Comparison of ENCODE assay signal across 25 cellular contexts in genomic region chr19:30082611-30083010, GRCh38.
"Had no signal": no experiment of that assay in that cellular context is flagged by ENCODE, and none has a peak within 500 bp of the region (broad histone marks: within the 10 kb centered on the region; RNA-seq: fewer than 3 reads in every experiment).

No MANE protein-coding gene starts in this region.

- H3K4me2 ChIP-seq: smooth muscle cell had no signal

- ATAC-seq: esophagus mucosa, gastrocnemius medialis, left lung, lower lobe of right lung, natural killer cell, right lobe of liver had no signal

- DNase-seq: central memory CD4-positive, alpha-beta T cell; colonic mucosa; effector CD8-positive, alpha-beta T cell; endodermal cell; foreskin fibroblast; gastrocnemius medialis; head of caudate nucleus; lower lobe of right lung; natural killer cell; nucleus accumbens; ovary; stimulated activated CD4-positive, alpha-beta T cell treated with anti-CD3 and anti-CD28 coated beads, Interleukin-2, amount 100 ng/mL, for 24 hours; stimulated activated CD4-positive, alpha-beta T cell treated with anti-CD3 and anti-CD28 coated beads, Interleukin-4, amount 100 ng/mL, for 24 hours; stimulated activated naive CD4-positive, alpha-beta T cell treated with Interleukin-2 at 50 U/mL for 16 hours; stomach; thyroid gland; trophoblast cell had no signal

- H3K4me1 Mint-ChIP-seq: endodermal cell; natural killer cell; stimulated activated effector memory CD8-positive, alpha-beta T cell treated with anti-CD3 and anti-CD28 coated beads, Interleukin-12 subunit alpha, Interleukin-12 subunit beta, amount 100 ng/mL, for 72 hours had no signal

- H3K36me3 ChIP-seq: colonic mucosa, gastrocnemius medialis, left lung, lower lobe of right lung, ovary, right lobe of liver, stomach, thyroid gland had no signal

- H3K27me3 ChIP-seq: colonic mucosa, ovary, right lobe of liver, thyroid gland had no signal

- H3K27ac ChIP-seq: colonic mucosa, epithelial cell of prostate, gastrocnemius medialis, left lung, lower lobe of right lung, ovary, right lobe of liver, stomach, thyroid gland had no signal

- H3K27me3 Mint-ChIP-seq: dendritic cell treated with granulocyte-macrophage colony-stimulating factor and Interleukin-4, amounts not matched to agents 40 ng/mL and 50 ng/mL, for 4 days had no signal

- H3K36me3 Mint-ChIP-seq: natural killer cell; stimulated activated effector memory CD8-positive, alpha-beta T cell treated with anti-CD3 and anti-CD28 coated beads, Interleukin-12 subunit alpha, Interleukin-12 subunit beta, amount 100 ng/mL, for 72 hours had no signal

- H3K27ac Mint-ChIP-seq: dendritic cell treated with granulocyte-macrophage colony-stimulating factor and Interleukin-4, amounts not matched to agents 40 ng/mL and 50 ng/mL, for 4 days; endodermal cell; natural killer cell; stimulated activated effector memory CD8-positive, alpha-beta T cell treated with anti-CD3 and anti-CD28 coated beads, Interleukin-12 subunit alpha, Interleukin-12 subunit beta, amount 100 ng/mL, for 72 hours had no signal

- H3K4me3 ChIP-seq: colonic mucosa, gastrocnemius medialis, left lung, lower lobe of right lung, ovary, right lobe of liver, smooth muscle cell, stomach, thyroid gland had no signal

- H3K4me1 ChIP-seq: colonic mucosa, gastrocnemius medialis, left lung, lower lobe of right lung, right lobe of liver, stomach had no signal

- H3K9me3 ChIP-seq: colonic mucosa, gastrocnemius medialis, left lung, lower lobe of right lung, right lobe of liver, thyroid gland had no signal

- H3K4me3 Mint-ChIP-seq: dendritic cell treated with granulocyte-macrophage colony-stimulating factor and Interleukin-4, amounts not matched to agents 40 ng/mL and 50 ng/mL, for 4 days; endodermal cell; natural killer cell; stimulated activated effector memory CD8-positive, alpha-beta T cell treated with anti-CD3 and anti-CD28 coated beads, Interleukin-12 subunit alpha, Interleukin-12 subunit beta, amount 100 ng/mL, for 72 hours had no signal

- FAIRE-seq: keratinocyte had no signal

- H3K9me3 Mint-ChIP-seq: dendritic cell treated with granulocyte-macrophage colony-stimulating factor and Interleukin-4, amounts not matched to agents 40 ng/mL and 50 ng/mL, for 4 days; endodermal cell; natural killer cell; stimulated activated effector memory CD8-positive, alpha-beta T cell treated with anti-CD3 and anti-CD28 coated beads, Interleukin-12 subunit alpha, Interleukin-12 subunit beta, amount 100 ng/mL, for 72 hours had no signal
